In the genomic region with DNA sequence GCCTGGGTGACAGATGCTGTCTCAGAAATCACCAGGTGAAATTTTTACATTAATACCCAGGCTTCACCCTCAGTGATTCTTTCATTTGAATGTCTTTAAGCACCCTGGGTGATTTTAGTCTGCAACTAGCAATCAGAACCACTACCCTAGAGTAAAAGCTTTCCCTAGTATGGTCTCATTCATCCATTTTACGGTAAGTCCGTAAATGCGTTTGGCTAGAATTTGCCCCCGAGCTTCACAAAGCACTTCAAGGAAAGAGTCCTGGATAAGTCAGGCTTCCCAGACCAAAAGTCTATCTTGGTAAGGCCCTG, we compare ENCODE assay signal across 2 cellular contexts.
TF ChIP-seq lines count a peak whose summit lies in the region.

No MANE protein-coding gene starts in this region.

TF ChIP-seq in SK-N-SH treated with all-trans-retinoic acid at 6 μM for 48 hours, 23 proteins besides CTCF, POLR2A, EP300 and RAD21 (continued from another document):
- TF ChIP-seq, protein P1, sequence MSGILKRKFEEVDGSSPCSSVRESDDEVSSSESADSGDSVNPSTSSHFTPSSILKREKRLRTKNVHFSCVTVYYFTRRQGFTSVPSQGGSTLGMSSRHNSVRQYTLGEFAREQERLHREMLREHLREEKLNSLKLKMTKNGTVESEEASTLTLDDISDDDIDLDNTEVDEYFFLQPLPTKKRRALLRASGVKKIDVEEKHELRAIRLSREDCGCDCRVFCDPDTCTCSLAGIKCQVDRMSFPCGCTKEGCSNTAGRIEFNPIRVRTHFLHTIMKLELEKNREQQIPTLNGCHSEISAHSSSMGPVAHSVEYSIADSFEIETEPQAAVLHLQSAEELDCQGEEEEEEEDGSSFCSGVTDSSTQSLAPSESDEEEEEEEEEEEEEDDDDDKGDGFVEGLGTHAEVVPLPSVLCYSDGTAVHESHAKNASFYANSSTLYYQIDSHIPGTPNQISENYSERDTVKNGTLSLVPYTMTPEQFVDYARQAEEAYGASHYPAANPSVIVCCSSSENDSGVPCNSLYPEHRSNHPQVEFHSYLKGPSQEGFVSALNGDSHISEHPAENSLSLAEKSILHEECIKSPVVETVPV (CRISPR knock-in tag; IDR thresholded peaks at IDR 0.05), result no peak
- no peak for TF ChIP-seq ZFP30 (CRISPR knock-in tag; IDR thresholded peaks at IDR 0.05)
- no peak for TF ChIP-seq ZNF565 (CRISPR knock-in tag; conservative IDR thresholded peaks at IDR 0.05; ENCODE audit: low read depth)
- TF ChIP-seq, protein P2, sequence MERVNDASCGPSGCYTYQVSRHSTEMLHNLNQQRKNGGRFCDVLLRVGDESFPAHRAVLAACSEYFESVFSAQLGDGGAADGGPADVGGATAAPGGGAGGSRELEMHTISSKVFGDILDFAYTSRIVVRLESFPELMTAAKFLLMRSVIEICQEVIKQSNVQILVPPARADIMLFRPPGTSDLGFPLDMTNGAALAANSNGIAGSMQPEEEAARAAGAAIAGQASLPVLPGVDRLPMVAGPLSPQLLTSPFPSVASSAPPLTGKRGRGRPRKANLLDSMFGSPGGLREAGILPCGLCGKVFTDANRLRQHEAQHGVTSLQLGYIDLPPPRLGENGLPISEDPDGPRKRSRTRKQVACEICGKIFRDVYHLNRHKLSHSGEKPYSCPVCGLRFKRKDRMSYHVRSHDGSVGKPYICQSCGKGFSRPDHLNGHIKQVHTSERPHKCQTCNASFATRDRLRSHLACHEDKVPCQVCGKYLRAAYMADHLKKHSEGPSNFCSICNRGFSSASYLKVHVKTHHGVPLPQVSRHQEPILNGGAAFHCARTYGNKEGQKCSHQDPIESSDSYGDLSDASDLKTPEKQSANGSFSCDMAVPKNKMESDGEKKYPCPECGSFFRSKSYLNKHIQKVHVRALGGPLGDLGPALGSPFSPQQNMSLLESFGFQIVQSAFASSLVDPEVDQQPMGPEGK (CRISPR knock-in tag; IDR thresholded peaks at IDR 0.05; ENCODE audit: borderline replicate concordance), result no peak
- TF ChIP-seq SNAI2 (CRISPR knock-in tag; IDR thresholded peaks at IDR 0.05), result no peak
- TF ChIP-seq, protein P3, sequence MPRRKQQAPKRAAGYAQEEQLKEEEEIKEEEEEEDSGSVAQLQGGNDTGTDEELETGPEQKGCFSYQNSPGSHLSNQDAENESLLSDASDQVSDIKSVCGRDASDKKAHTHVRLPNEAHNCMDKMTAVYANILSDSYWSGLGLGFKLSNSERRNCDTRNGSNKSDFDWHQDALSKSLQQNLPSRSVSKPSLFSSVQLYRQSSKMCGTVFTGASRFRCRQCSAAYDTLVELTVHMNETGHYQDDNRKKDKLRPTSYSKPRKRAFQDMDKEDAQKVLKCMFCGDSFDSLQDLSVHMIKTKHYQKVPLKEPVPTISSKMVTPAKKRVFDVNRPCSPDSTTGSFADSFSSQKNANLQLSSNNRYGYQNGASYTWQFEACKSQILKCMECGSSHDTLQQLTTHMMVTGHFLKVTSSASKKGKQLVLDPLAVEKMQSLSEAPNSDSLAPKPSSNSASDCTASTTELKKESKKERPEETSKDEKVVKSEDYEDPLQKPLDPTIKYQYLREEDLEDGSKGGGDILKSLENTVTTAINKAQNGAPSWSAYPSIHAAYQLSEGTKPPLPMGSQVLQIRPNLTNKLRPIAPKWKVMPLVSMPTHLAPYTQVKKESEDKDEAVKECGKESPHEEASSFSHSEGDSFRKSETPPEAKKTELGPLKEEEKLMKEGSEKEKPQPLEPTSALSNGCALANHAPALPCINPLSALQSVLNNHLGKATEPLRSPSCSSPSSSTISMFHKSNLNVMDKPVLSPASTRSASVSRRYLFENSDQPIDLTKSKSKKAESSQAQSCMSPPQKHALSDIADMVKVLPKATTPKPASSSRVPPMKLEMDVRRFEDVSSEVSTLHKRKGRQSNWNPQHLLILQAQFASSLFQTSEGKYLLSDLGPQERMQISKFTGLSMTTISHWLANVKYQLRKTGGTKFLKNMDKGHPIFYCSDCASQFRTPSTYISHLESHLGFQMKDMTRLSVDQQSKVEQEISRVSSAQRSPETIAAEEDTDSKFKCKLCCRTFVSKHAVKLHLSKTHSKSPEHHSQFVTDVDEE (CRISPR knock-in tag; IDR thresholded peaks at IDR 0.05), result no peak
- TF ChIP-seq ZC3H10 (CRISPR knock-in tag; IDR thresholded peaks at IDR 0.05), result no peak
- no peak for TF ChIP-seq CSDC2 (CRISPR knock-in tag; IDR thresholded peaks at IDR 0.05)

TF ChIP-seq in SK-N-SH, 30 proteins besides CTCF, POLR2A, EP300 and RAD21 (continued from another document):
- no peak for TF ChIP-seq RCOR1 (IDR thresholded peaks at IDR 0.05; ENCODE audit: low read length)
- no peak for TF ChIP-seq GATA2 (CRISPR knock-in tag; IDR thresholded peaks at IDR 0.05)
- no peak for TF ChIP-seq TEAD4 (IDR thresholded peaks at IDR 0.05; ENCODE audit: borderline replicate concordance, insufficient read depth)
- no peak for TF ChIP-seq RFX5 (IDR thresholded peaks at IDR 0.05; ENCODE audit: low read length)
- TF ChIP-seq, protein P4, sequence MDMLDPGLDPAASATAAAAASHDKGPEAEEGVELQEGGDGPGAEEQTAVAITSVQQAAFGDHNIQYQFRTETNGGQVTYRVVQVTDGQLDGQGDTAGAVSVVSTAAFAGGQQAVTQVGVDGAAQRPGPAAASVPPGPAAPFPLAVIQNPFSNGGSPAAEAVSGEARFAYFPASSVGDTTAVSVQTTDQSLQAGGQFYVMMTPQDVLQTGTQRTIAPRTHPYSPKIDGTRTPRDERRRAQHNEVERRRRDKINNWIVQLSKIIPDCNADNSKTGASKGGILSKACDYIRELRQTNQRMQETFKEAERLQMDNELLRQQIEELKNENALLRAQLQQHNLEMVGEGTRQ (IDR thresholded peaks at IDR 0.05; ENCODE audit: borderline replicate concordance, low read depth, low read length), result no peak
- no peak for TF ChIP-seq NFIC (IDR thresholded peaks at IDR 0.05; ENCODE audit: borderline replicate concordance)
- TF ChIP-seq ELF1 (IDR thresholded peaks at IDR 0.05), result no peak
- no peak for TF ChIP-seq NRF1 (IDR thresholded peaks at IDR 0.05; ENCODE audit: low read depth, low read length)
- no peak for TF ChIP-seq TCF12 (IDR thresholded peaks at IDR 0.05)
